9 cellular contexts compared by ENCODE assay signal in the genomic region with DNA sequence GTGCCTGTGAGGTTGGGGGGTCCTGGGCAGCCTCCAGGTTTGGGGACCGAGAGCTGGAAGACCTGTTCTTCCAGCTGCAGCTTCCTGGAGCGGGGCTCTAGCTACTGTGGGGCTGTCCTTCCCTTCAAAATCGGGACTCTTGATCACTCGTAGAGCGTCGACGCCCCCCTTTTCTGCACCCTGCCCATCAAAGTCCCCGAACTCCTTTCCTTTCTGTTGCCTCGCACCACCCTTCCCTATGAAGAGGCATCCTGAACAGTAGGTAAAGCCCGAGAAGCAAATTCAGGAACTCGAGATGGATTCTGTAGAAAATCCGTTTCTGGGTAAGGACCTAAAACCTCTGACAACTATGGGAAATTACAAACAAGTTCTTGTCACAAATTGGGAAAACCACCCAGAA. TPM values are rescaled to one million over a fixed set of nuclear protein-coding genes. Genes with fewer than 3 reads are reported as not detected.
DNase-seq lines count a peak whose midpoint lies in the region; ATAC-seq and TF ChIP-seq lines count a peak whose summit lies in the region.
"Had no signal": no experiment of that assay in that cellular context is flagged by ENCODE, and none has a peak within 500 bp of the region (broad histone marks: within the 10 kb centered on the region; RNA-seq: fewer than 3 reads in every experiment).

No MANE protein-coding gene starts in this region.

- TF ChIP-seq CTCF in HEK293 (tag by site-specific recombination; IDR thresholded peaks at IDR 0.05) (no peak), spleen (IDR thresholded peaks at IDR 0.05 in 8 of 11, conservative IDR thresholded peaks at IDR 0.05 in 3 of 11) (no peak)

- no peak for ATAC-seq in activated T-helper 17 cell treated with anti-CD3 and anti-CD28 coated beads, Interleukin-2, amount 50 U/mL, for 72 hours (replicated peaks)
- no peak for ATAC-seq in GM19351 (IDR thresholded peaks at IDR 0.05; ENCODE audit: unreplicated experiment)
- ATAC-seq in GM18519 (IDR thresholded peaks at IDR 0.05; ENCODE audit: low FRiP score, unreplicated experiment) = no peak

- DNase-seq in spleen (no peak), NCI-H1048 (lab: John Stamatoyannopoulos, UW) (no peak)
- DNase-seq in stimulated activated CD4-positive, alpha-beta T cell treated with anti-CD3 and anti-CD28 coated beads, Interleukin-12 subunit alpha, Interleukin-12 subunit beta, amount 100 ng/mL, for 4 hours = no peak

- no peaks in the 10 kb centered on the region for H3K4me1 ChIP-seq in HEK293 (ENCODE audit: control insufficient read depth, insufficient read depth, low read length)
- peaks cover 10 to 45% (median 26%) of the 10 kb centered on the region in 6 donors for H3K4me1 ChIP-seq in spleen

- POLR2A ChIA-PET in HEK293 (lab: Yijun Ruan, JAX) = interaction anchor here (0.7 to 1.4 kb wide), 7 partner anchors 12 to 170 kb away, joined by 3 to 13 read pairs (median 4); a partner anchor contains a TSS

- no peaks in the 10 kb centered on the region for H3K9me3 Mint-ChIP-seq in activated T-helper 17 cell treated with anti-CD3 and anti-CD28 coated beads, Interleukin-2, amount 50 U/mL, for 72 hours

- no peaks in the 10 kb centered on the region for H3K27me3 Mint-ChIP-seq in activated T-helper 17 cell treated with anti-CD3 and anti-CD28 coated beads, Interleukin-2, amount 50 U/mL, for 72 hours

- no peaks in the 10 kb centered on the region for H3K27me3 ChIP-seq in spleen (replicated peaks in 1 of 7)

- no peaks in the 10 kb centered on the region for H3K36me3 ChIP-seq in HEK293 (ENCODE audit: control insufficient read depth in 2 of 2, insufficient read depth in 1 of 2, low read length in 2 of 2)
- H3K36me3 ChIP-seq in spleen = no peaks in the 10 kb centered on the region

- intact Hi-C loops in spleen (cut with DNase I; ENCODE audit: low total_unique reads) = no loop called here

- WGBS in spleen, 5 donors = 0 to 1% (median 0%) methylated on average over 10 to 12 of the region's 12 CpGs

- no peaks in the 10 kb centered on the region for H3K4me1 Mint-ChIP-seq in activated T-helper 17 cell treated with anti-CD3 and anti-CD28 coated beads, Interleukin-2, amount 50 U/mL, for 72 hours

- peak overlapping the region; percentile 87 for H3K27ac Mint-ChIP-seq in activated T-helper 17 cell treated with anti-CD3 and anti-CD28 coated beads, Interleukin-2, amount 50 U/mL, for 72 hours

- H3K4me3 Mint-ChIP-seq in activated T-helper 17 cell treated with anti-CD3 and anti-CD28 coated beads, Interleukin-2, amount 50 U/mL, for 72 hours = peak overlapping the region; percentile 88

- peak overlapping the region; percentile 41; the same call in 1 of the 2 replicates for H3K27ac ChIP-seq in HEK293 (ENCODE audit: extremely low read depth, low read depth, low read length)
- H3K27ac ChIP-seq in spleen = peak overlapping the region; percentile 67 to 93 (median 90)

- no peak for TF ChIP-seq POLR2A in spleen (IDR thresholded peaks at IDR 0.05)

- CTCF ChIA-PET in HEK293 (lab: Yijun Ruan, JAX) = interaction anchor here (0.6 to 1.9 kb wide), 6 partner anchors 10 to 592 kb away, joined by 3 to 6 read pairs (median 3); no protein-coding TSS in a partner anchor

- H3K4me3 ChIP-seq in HEK293 (ENCODE audit: low read depth, low read length) = peak overlapping the region; percentile 97
- H3K4me3 ChIP-seq in iPS-11a (ENCODE audit: low read depth, low read length) = peak overlapping the region; percentile 88
- H3K4me3 ChIP-seq in spleen = peak overlapping the region; percentile 54 to 86 (median 76)

- H3K36me3 Mint-ChIP-seq in activated T-helper 17 cell treated with anti-CD3 and anti-CD28 coated beads, Interleukin-2, amount 50 U/mL, for 72 hours (ENCODE audit: low read depth) = no peaks in the 10 kb centered on the region

- no peaks in the 10 kb centered on the region for H3K9me3 ChIP-seq in HEK293 (ENCODE audit: control insufficient read depth, insufficient read depth, low read depth, low read length)
- H3K9me3 ChIP-seq in spleen = no peaks in the 10 kb centered on the region

TF ChIP-seq in HEK293, 187 proteins besides CTCF, POLR2A, EP300 and RAD21:
- TF ChIP-seq ZNF610 (tag by site-specific recombination; IDR thresholded peaks at IDR 0.05; ENCODE audit: borderline replicate concordance) = no peak
- no peak for TF ChIP-seq ZNF701 (tag by site-specific recombination; IDR thresholded peaks at IDR 0.05)
- no peak for TF ChIP-seq REPIN1 (tag by site-specific recombination; IDR thresholded peaks at IDR 0.05; ENCODE audit: low read depth)
- TF ChIP-seq ZBTB21 (tag by site-specific recombination; IDR thresholded peaks at IDR 0.05) = no peak
- TF ChIP-seq, protein P1, sequence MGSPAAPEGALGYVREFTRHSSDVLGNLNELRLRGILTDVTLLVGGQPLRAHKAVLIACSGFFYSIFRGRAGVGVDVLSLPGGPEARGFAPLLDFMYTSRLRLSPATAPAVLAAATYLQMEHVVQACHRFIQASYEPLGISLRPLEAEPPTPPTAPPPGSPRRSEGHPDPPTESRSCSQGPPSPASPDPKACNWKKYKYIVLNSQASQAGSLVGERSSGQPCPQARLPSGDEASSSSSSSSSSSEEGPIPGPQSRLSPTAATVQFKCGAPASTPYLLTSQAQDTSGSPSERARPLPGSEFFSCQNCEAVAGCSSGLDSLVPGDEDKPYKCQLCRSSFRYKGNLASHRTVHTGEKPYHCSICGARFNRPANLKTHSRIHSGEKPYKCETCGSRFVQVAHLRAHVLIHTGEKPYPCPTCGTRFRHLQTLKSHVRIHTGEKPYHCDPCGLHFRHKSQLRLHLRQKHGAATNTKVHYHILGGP (tag by site-specific recombination; IDR thresholded peaks at IDR 0.05) = no peak
- TF ChIP-seq ZNF501 (tag by site-specific recombination; IDR thresholded peaks at IDR 0.05) = no peak
- TF ChIP-seq ZNF677 (tag by site-specific recombination; IDR thresholded peaks at IDR 0.05) = no peak
- TF ChIP-seq ZNF433 (tag by site-specific recombination; IDR thresholded peaks at IDR 0.05; ENCODE audit: low read depth) = no peak
- TF ChIP-seq, protein P2, sequence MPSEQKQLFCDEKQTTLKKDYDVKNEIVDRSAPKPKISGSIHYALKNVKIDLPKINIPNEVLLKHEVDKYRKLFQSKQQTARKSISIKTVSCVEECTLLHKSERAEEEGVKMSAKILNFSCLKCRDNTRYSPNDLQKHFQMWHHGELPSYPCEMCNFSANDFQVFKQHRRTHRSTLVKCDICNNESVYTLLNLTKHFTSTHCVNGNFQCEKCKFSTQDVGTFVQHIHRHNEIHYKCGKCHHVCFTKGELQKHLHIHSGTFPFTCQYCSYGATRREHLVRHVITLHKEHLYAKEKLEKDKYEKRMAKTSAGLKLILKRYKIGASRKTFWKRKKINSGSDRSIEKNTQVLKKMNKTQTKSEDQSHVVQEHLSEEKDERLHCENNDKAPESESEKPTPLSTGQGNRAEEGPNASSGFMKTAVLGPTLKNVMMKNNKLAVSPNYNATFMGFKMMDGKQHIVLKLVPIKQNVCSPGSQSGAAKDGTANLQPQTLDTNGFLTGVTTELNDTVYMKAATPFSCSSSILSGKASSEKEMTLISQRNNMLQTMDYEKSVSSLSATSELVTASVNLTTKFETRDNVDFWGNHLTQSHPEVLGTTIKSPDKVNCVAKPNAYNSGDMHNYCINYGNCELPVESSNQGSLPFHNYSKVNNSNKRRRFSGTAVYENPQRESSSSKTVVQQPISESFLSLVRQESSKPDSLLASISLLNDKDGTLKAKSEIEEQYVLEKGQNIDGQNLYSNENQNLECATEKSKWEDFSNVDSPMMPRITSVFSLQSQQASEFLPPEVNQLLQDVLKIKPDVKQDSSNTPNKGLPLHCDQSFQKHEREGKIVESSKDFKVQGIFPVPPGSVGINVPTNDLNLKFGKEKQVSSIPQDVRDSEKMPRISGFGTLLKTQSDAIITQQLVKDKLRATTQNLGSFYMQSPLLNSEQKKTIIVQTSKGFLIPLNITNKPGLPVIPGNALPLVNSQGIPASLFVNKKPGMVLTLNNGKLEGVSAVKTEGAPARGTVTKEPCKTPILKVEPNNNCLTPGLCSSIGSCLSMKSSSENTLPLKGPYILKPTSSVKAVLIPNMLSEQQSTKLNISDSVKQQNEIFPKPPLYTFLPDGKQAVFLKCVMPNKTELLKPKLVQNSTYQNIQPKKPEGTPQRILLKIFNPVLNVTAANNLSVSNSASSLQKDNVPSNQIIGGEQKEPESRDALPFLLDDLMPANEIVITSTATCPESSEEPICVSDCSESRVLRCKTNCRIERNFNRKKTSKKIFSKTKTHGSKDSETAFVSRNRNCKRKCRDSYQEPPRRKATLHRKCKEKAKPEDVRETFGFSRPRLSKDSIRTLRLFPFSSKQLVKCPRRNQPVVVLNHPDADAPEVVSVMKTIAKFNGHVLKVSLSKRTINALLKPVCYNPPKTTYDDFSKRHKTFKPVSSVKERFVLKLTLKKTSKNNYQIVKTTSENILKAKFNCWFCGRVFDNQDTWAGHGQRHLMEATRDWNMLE (tag by site-specific recombination; conservative IDR thresholded peaks at IDR 0.05; ENCODE audit: low read depth) = no peak
- no peak for TF ChIP-seq ZBTB48 (tag by site-specific recombination; IDR thresholded peaks at IDR 0.05)
- TF ChIP-seq ZNF670 (tag by site-specific recombination; IDR thresholded peaks at IDR 0.05; ENCODE audit: low read depth) = no peak
- no peak for TF ChIP-seq ZNF785 (tag by site-specific recombination; IDR thresholded peaks at IDR 0.05)
- no peak for TF ChIP-seq ZNF133 (tag by site-specific recombination; IDR thresholded peaks at IDR 0.05)
TF ChIP-seq in HEK293: peak in this region for 0.

RNA-seq across cellular contexts. Expression of a gene that starts 0.5 kb away (rescaled TPM):
- 10 to 100 TPM; 29.8 to 40.1 TPM for total RNA-seq in activated T-helper 17 cell treated with anti-CD3 and anti-CD28 coated beads, Interleukin-2, amount 50 U/mL, for 72 hours
- total RNA-seq in spleen = 100 to 1,000 TPM in 2 of 7 donors, 10 to 100 TPM in 5; 52.2 to 127 (median 60.0) TPM
- 10 to 100 TPM; 12.7 to 19.9 (median 14.5) TPM for polyA plus RNA-seq in spleen

RNA-seq across cellular contexts. Expression of a gene that starts 1.0 kb away (rescaled TPM):
- under 1 TPM in 1 of 2 donors, not detected in 1; 0.16 TPM for total RNA-seq in activated T-helper 17 cell treated with anti-CD3 and anti-CD28 coated beads, Interleukin-2, amount 50 U/mL, for 72 hours
- total RNA-seq in spleen = not detected
- not detected for polyA plus RNA-seq in spleen
- total RNA-seq: RPMI7951 had no signal
